Comparison of ENCODE assay signal across 8 cellular contexts in genomic region chr6:31462964-31463940, GRCh38. TPM values are rescaled to one million over a fixed set of nuclear protein-coding genes. Genes with fewer than 3 reads are reported as not detected.
DNase-seq lines count a peak whose midpoint lies in the region; ATAC-seq, FAIRE-seq and TF ChIP-seq lines count a peak whose summit lies in the region.

No MANE protein-coding gene starts in this region.

- no peaks in the 10 kb centered on the region for H3K27me3 Mint-ChIP-seq in activated B cell treated with CpG ODN at 0.5 μM for 24 hours

- POLR2A ChIA-PET in activated B cell treated with CpG ODN at 0.5 μM for 24 hours (lab: Charles Lee), result interaction anchor here (0.6 to 2.1 kb wide), 25 partner anchors 8 to 1204 kb away, joined by 3 to 15 read pairs (median 3); partner anchors contain the start of genes BAG6, DDX39B, DXO and FKBPL

- H3K9ac ChIP-seq in ES-I3 (ENCODE audit: low read depth, low read length), result peak overlapping the region; percentile 63

- no peaks in the 10 kb centered on the region for H3K36me3 ChIP-seq in ES-I3 (ENCODE audit: insufficient read depth, low read length)
- no peaks in the 10 kb centered on the region for H3K36me3 ChIP-seq in bronchial epithelial cell (ENCODE audit: control insufficient read depth, insufficient read depth, low read length)

- intact Hi-C loops in activated B cell treated with CpG ODN at 0.5 μM for 24 hours (cut with micrococcal nuclease), result loop anchor here (5.0 kb wide), 2 partner anchors 34 to 306 kb away; partner anchors contain the start of genes CCHCR1, MICB and TCF19

- peak; percentile 23 for FAIRE-seq in H54 (lab: Jason Lieb, UNC)
- no peak for FAIRE-seq in bronchial epithelial cell (lab: Jason Lieb, UNC)

- peak overlapping the region; percentile 100 for H3K4me3 Mint-ChIP-seq in activated B cell treated with CpG ODN at 0.5 μM for 24 hours

- H3K36me3 Mint-ChIP-seq in activated B cell treated with CpG ODN at 0.5 μM for 24 hours (ENCODE audit: low read depth), result peaks cover 52% of the 10 kb centered on the region

- no peaks in the 10 kb centered on the region for H3K27me3 ChIP-seq in bronchial epithelial cell (ENCODE audit: control insufficient read depth, insufficient read depth, low read length)

- H3K4me1 ChIP-seq in ES-I3 (ENCODE audit: insufficient read depth, low read length), result peaks cover 6% of the 10 kb centered on the region; the same call in 1 of the 2 replicates

- no peaks in the 10 kb centered on the region for H3K9me3 ChIP-seq in ES-I3 (ENCODE audit: control insufficient read depth, insufficient read depth, low read length)

- peak; percentile 96 for ATAC-seq in activated B cell treated with CpG ODN at 0.5 μM for 24 hours (ENCODE audit: low read depth)

- no peaks in the 10 kb centered on the region for H3K9me3 Mint-ChIP-seq in activated B cell treated with CpG ODN at 0.5 μM for 24 hours

- peaks cover 62% of the 10 kb centered on the region for H3K4me1 Mint-ChIP-seq in activated B cell treated with CpG ODN at 0.5 μM for 24 hours

- H3K4me3 ChIP-seq in bronchial epithelial cell (ENCODE audit: low read depth, low read length), result peak overlapping the region; percentile 43
- peak overlapping the region; percentile 46 to 77 (median 62) for H3K4me3 ChIP-seq in skin epidermis

- peak overlapping the region; percentile 66 to 96 (median 87) for H3K27ac ChIP-seq in skin epidermis

- DNase-seq in H54 (ENCODE audit: insufficient read length, low spot score), result peak; percentile 66
- peak; percentile 88 for DNase-seq in NAMALWA (ENCODE audit: low spot score)
- DNase-seq in activated B cell treated with CpG ODN at 0.5 μM for 24 hours, result peak; percentile 79
- DNase-seq in bronchial epithelial cell (ENCODE audit: low read depth), result peak; percentile 93
- peak; percentile 98 for DNase-seq in iPS-NIHi7 (ENCODE audit: extremely low spot score)
- DNase-seq in NCI-H1092 treated with DMSO at 0.1 percent for 48 hours (lab: John Stamatoyannopoulos, UW), result no peak

- H3K27ac Mint-ChIP-seq in activated B cell treated with CpG ODN at 0.5 μM for 24 hours, result peak overlapping the region; percentile 98

- no peak for TF ChIP-seq POLR2A in H54 (IDR thresholded peaks at IDR 0.05; ENCODE audit: low read depth, low read length)

- TF ChIP-seq CTCF in activated B cell treated with CpG ODN at 0.5 μM for 24 hours (IDR thresholded peaks at IDR 0.05), result no peak
- no peak for TF ChIP-seq CTCF in bronchial epithelial cell (IDR thresholded peaks at IDR 0.05; ENCODE audit: insufficient read depth, low read length, severe bottlenecking)

- CTCF ChIA-PET in activated B cell treated with CpG ODN at 0.5 μM for 24 hours (lab: Charles Lee), result interaction anchor here (0.8 to 1.2 kb wide), 3 partner anchors 21 to 97 kb away, joined by 3 to 4 read pairs (median 3); no protein-coding TSS in a partner anchor

RNA-seq across cellular contexts. Expression of gene MICB, which starts 34.7 kb away (rescaled TPM):
- 17.2 and 17.6 TPM in 2 replicates for total RNA-seq in activated B cell treated with CpG ODN at 0.5 μM for 24 hours
- total RNA-seq in bronchial epithelial cell, result 2.9 and 3.7 TPM in 2 replicates

RNA-seq across cellular contexts. Expression of gene MICA, which starts 59.9 kb away (rescaled TPM):
- total RNA-seq in activated B cell treated with CpG ODN at 0.5 μM for 24 hours (8.9 and 9.0 TPM in 2 replicates), bronchial epithelial cell (47.6 and 51.6 TPM in 2 replicates)
